Comparison of ENCODE assay signal across 8 cellular contexts in the genomic region with DNA sequence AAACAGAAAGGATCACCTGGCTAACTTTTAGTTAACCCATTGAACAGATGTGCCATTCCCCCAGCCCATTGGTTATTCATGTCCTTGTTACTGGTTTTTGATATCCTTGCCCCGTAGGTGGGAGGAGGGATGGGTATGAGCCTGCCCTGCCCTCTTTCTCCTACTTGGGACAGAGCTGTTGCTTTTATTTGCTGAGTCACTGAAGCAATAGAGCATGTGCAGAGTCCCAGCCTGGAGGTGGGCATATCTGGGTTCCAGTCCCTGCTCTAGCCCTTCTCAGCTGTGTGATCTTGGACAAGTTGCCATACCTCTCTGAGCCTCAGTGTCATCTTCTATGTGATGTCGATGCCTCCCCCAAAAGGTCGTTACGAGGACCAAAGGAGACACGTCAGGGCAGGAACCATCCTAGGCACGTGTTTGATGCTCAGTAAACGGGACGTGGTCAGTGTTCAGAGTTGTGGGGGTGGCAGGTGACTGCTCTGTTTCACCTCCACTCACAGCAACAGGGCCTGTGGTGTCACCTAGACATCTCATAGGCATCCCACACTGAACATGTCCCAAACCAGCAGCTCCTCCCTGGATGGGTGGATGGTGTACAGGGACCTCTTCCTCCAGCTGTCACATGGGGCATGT.
DNase-seq lines count a peak whose midpoint lies in the region; ATAC-seq and TF ChIP-seq lines count a peak whose summit lies in the region.

No MANE protein-coding gene starts in this region.

- peak overlapping the region; percentile 69 for H3K18ac ChIP-seq in IMR-90 (ENCODE audit: low read depth, low read length)

- 100% methylated on average over 2 of the region's 8 CpGs; no CpG with 5 or more reads in 1 of the 2 experiments for WGBS in IMR-90 (ENCODE audit: extremely low coverage in 2 of 2, insufficient read length in 1 of 2), 2 experiments

- peaks cover 67% of the 10 kb centered on the region for H3K4me1 Mint-ChIP-seq in activated naive CD8-positive, alpha-beta T cell treated with anti-CD3 and anti-CD28 coated beads, Interleukin-2, amount 50 U/mL, for 24 hours

- H3K9me3 ChIP-seq in IMR-90 (ENCODE audit: control insufficient read depth, insufficient read depth, low read length), result no peaks in the 10 kb centered on the region

- H3K56ac ChIP-seq in IMR-90 (ENCODE audit: extremely low read depth, insufficient read depth, low read length), result peak overlapping the region; percentile 79

- H4K5ac ChIP-seq in IMR-90 (ENCODE audit: low read depth, low read length), result peak overlapping the region; percentile 48

- no peak for TF ChIP-seq RAD21 in IMR-90 (IDR thresholded peaks at IDR 0.05; ENCODE audit: low read length)

- H4K91ac ChIP-seq in IMR-90 (ENCODE audit: insufficient read depth, low read depth, low read length), result peak overlapping the region; percentile 99

- peak overlapping the region; percentile 59 for H2AFZ ChIP-seq in IMR-90 (replicated peaks; ENCODE audit: low read length, poor library complexity)

- intact Hi-C loops in IMR-90 (cut with micrococcal nuclease), result loop anchor here (1.0 to 5.0 kb wide), 3 partner anchors 62 to 122 kb away; a partner anchor contains a TSS

- H4K20me1 ChIP-seq in IMR-90 (ENCODE audit: insufficient read depth, low read length), result no peaks in the 10 kb centered on the region

- peaks cover 27% of the 10 kb centered on the region for H3K4me1 ChIP-seq in IMR-90 (ENCODE audit: control insufficient read depth, insufficient read depth, low read length)

- H3K36me3 Mint-ChIP-seq in activated naive CD8-positive, alpha-beta T cell treated with anti-CD3 and anti-CD28 coated beads, Interleukin-2, amount 50 U/mL, for 24 hours (ENCODE audit: low read depth), result no peaks in the 10 kb centered on the region

- peaks cover 39% of the 10 kb centered on the region for H3K9me1 ChIP-seq in IMR-90 (ENCODE audit: insufficient read depth, low read length)

- ATAC-seq in IMR-90 (ENCODE audit: low read depth) (peak; percentile 62), HG02623 (IDR thresholded peaks at IDR 0.05; ENCODE audit: unreplicated experiment) (no peak)
- peak; percentile 60 for ATAC-seq in activated naive CD8-positive, alpha-beta T cell treated with anti-CD3 and anti-CD28 coated beads, Interleukin-2, amount 50 U/mL, for 24 hours

- H4K8ac ChIP-seq in IMR-90 (ENCODE audit: low read depth in 2 of 2, low read length in 2 of 2), result peak overlapping the region; percentile 85 to 97

- peak overlapping the region; percentile 71 for H3K27ac ChIP-seq in IMR-90 (ENCODE audit: insufficient read depth, low read length)

- TF ChIP-seq CTCF in AG04449 (IDR thresholded peaks at IDR 0.05; ENCODE audit: insufficient read depth, low read length, missing control alignments) (no peak), IMR-90 (conservative IDR thresholded peaks at IDR 0.05; ENCODE audit: low read depth, low read length) (no peak)

- H3K9ac ChIP-seq in IMR-90 (ENCODE audit: low read depth, low read length), result peak overlapping the region; percentile 66; the same call in 1 of the 2 replicates

- peak overlapping the region; percentile 99 for H2AK5ac ChIP-seq in IMR-90 (ENCODE audit: low read depth, low read length)

- H3K27me3 Mint-ChIP-seq in activated naive CD8-positive, alpha-beta T cell treated with anti-CD3 and anti-CD28 coated beads, Interleukin-2, amount 50 U/mL, for 24 hours, result no peaks in the 10 kb centered on the region

- peak overlapping the region; percentile 89; the same call in 2 of the 3 replicates for H2BK15ac ChIP-seq in IMR-90 (ENCODE audit: low read depth, low read length)

- CTCF ChIA-PET in AG04449 (lab: Yijun Ruan, JAX), result interaction anchor here (0.8 to 11.8 kb wide), 15 partner anchors 7 to 374 kb away, joined by 3 to 329 read pairs (median 5); no protein-coding TSS in a partner anchor
- CTCF ChIA-PET in IMR-90 (lab: Yijun Ruan, JAX), result interaction anchor here (1.5 to 4.9 kb wide), 2 partner anchors 129 to 1050 kb away, joined by 3 to 39 read pairs; no protein-coding TSS in a partner anchor

- peak overlapping the region; percentile 98 for H3K14ac ChIP-seq in IMR-90 (replicated peaks; ENCODE audit: low read depth, low read length)

- H3K23ac ChIP-seq in IMR-90 (ENCODE audit: low read depth, low read length), result peak overlapping the region; percentile 82

- peak; percentile 36; the same call in 1 of the 2 replicates for TF ChIP-seq POLR2A in IMR-90 (IDR thresholded peaks at IDR 0.05; ENCODE audit: low read depth, low read length)

- peaks cover 21 to 65% of the 10 kb centered on the region in 2 experiments; a peak in 3 of 4 replicates for H3K79me1 ChIP-seq in IMR-90 (ENCODE audit: low read depth in 1 of 2, low read length in 2 of 2)

- H3K27ac Mint-ChIP-seq in activated naive CD8-positive, alpha-beta T cell treated with anti-CD3 and anti-CD28 coated beads, Interleukin-2, amount 50 U/mL, for 24 hours, result peak overlapping the region; percentile 79

- peak overlapping the region; percentile 99 for H2BK120ac ChIP-seq in IMR-90 (ENCODE audit: low read depth, low read length)

- no peaks in the 10 kb centered on the region for H3K27me3 ChIP-seq in IMR-90 (ENCODE audit: control insufficient read depth, insufficient read depth, low read length)

- H2BK5ac ChIP-seq in IMR-90 (ENCODE audit: low read depth, low read length, poor library complexity, severe bottlenecking), result peak overlapping the region; percentile 94

- no peaks in the 10 kb centered on the region for H3K36me3 ChIP-seq in IMR-90 (ENCODE audit: control insufficient read depth, insufficient read depth, low read length)

- peak overlapping the region; percentile 94 for H2AK9ac ChIP-seq in IMR-90 (replicated peaks; ENCODE audit: low read depth, low read length, poor library complexity)

- H2BK20ac ChIP-seq in IMR-90 (ENCODE audit: low read depth, low read length), result peak overlapping the region; percentile 99

- in situ Hi-C loops in IMR-90 (cut with MboI; ENCODE audit: low sequenced_read_pairs), result loop anchor here (25.0 kb wide), 1 partner anchor 1026 kb away; no protein-coding TSS in a partner anchor

- BruUV-seq in IMR-90 (replicated peaks; lab: Mats Ljungman, UMichigan), result no TSS peak

- peak overlapping the region; percentile 69 for H3K4me3 Mint-ChIP-seq in activated naive CD8-positive, alpha-beta T cell treated with anti-CD3 and anti-CD28 coated beads, Interleukin-2, amount 50 U/mL, for 24 hours

- DNase-seq in AG04449 (ENCODE audit: low read depth, low spot score) (no peak), IMR-90 (peak; percentile 69), lung microvascular endothelial cell (ENCODE audit: low read depth in 2 of 2) (peak; percentile 23 to 72), NCI-H1436 treated with DMSO at 0.1 percent for 48 hours (lab: John Stamatoyannopoulos, UW) (no peak), NK-92 (lab: John Stamatoyannopoulos, UW; ENCODE audit: unreplicated experiment) (no peak), iPS-NIHi11 (ENCODE audit: low spot score) (no peak)
- DNase-seq in activated naive CD8-positive, alpha-beta T cell treated with anti-CD3 and anti-CD28 coated beads, Interleukin-2, amount 50 U/mL, for 24 hours, result peak; percentile 31

- no peaks in the 10 kb centered on the region for H3K9me3 Mint-ChIP-seq in activated naive CD8-positive, alpha-beta T cell treated with anti-CD3 and anti-CD28 coated beads, Interleukin-2, amount 50 U/mL, for 24 hours

- POLR2A ChIA-PET in AG04449 (lab: Yijun Ruan, JAX), result interaction anchor here (1.8 to 2.3 kb wide), 2 partner anchors 123 to 129 kb away, joined by 7 to 20 read pairs; no protein-coding TSS in a partner anchor
- POLR2A ChIA-PET in IMR-90 (lab: Charles Lee; ENCODE audit: unreplicated experiment), result interaction anchor here (0.5 kb wide), 1 partner anchor 207 kb away, joined by 3 read pairs; no protein-coding TSS in a partner anchor

- H3K4ac ChIP-seq in IMR-90 (ENCODE audit: low read depth, low read length), result peak overlapping the region; percentile 99

- peak overlapping the region; percentile 36 for H3K4me3 ChIP-seq in AG04449 (ENCODE audit: low read depth, low read length)
- peak overlapping the region; percentile 43; the same call in 1 of the 2 replicates for H3K4me3 ChIP-seq in IMR-90 (ENCODE audit: insufficient read depth, low read depth, low read length)

- dilution Hi-C loops in IMR-90 (cut with HindIII; ENCODE audit: low sequenced_read_pairs, unreplicated experiment), result no loop called here

- H3K4me2 ChIP-seq in IMR-90 (ENCODE audit: low read depth, low read length), result peak overlapping the region; percentile 91

TF ChIP-seq in IMR-90, 13 proteins besides CTCF, POLR2A, EP300 and RAD21:
- TF ChIP-seq RCOR1 (IDR thresholded peaks at IDR 0.05; ENCODE audit: insufficient replicate concordance, low read length), result peak; percentile 76
- no peak for TF ChIP-seq CHD1 (IDR thresholded peaks at IDR 0.05; ENCODE audit: low read depth, low read length)
- peak; percentile 99 for TF ChIP-seq NFE2L2 (IDR thresholded peaks at IDR 0.05; ENCODE audit: low read depth, low read length)
- TF ChIP-seq MAFK (IDR thresholded peaks at IDR 0.05; ENCODE audit: low read depth, low read length), result peak; percentile 82
- TF ChIP-seq MXI1 (IDR thresholded peaks at IDR 0.05; ENCODE audit: borderline replicate concordance, low read depth, low read length), result 0 out of 2 replicates have a peak, but pooled peaks have one; percentile 24
- TF ChIP-seq FOS (IDR thresholded peaks at IDR 0.05; ENCODE audit: low read depth, low read length), result no peak
- no peak for TF ChIP-seq SMC3 (IDR thresholded peaks at IDR 0.05; ENCODE audit: low read depth, low read length)

Comparison
In these comparisons a context has a peak if more than half of its experiments do, and no peak if none do; other contexts are left out.
1. DNase-seq: peak in IMR-90 (single experiment), activated naive CD8-positive, alpha-beta T cell treated with anti-CD3 and anti-CD28 coated beads, Interleukin-2, amount 50 U/mL, for 24 hours (single experiment) and lung microvascular endothelial cell (2 of 2); none in AG04449 (single experiment), NCI-H1436 treated with DMSO at 0.1 percent for 48 hours (single experiment), NK-92 (single experiment) and iPS-NIHi11 (single experiment).